ENCODE assay signal across 9 cellular contexts in the genomic region with DNA sequence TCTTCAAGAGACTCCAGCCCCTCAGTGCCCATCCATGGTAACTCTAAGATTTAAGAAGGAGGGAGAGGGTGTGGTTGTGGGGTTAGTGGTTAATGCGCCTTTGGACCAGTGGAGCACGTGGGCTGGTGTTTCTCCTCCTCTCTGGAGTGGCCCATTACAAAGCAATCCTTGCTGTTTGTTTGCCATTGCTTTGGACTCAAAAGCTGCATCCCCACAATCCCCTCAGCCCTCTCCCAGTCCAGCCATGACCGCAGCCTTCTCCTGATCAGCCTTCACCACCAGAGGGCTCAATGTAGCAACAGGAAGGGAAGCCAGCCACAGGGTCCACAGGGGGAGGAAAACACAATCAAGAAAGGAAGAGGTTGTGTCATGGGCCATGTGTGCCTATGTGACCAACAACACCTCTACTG. TPM values are rescaled to one million over a fixed set of nuclear protein-coding genes. Genes with fewer than 3 reads are reported as not detected.
DNase-seq lines count a peak whose midpoint lies in the region; ATAC-seq and TF ChIP-seq lines count a peak whose summit lies in the region.
"Had no signal": no experiment of that assay in that cellular context is flagged by ENCODE, and none has a peak within 500 bp of the region (broad histone marks: within the 10 kb centered on the region; RNA-seq: fewer than 3 reads in every experiment).

No MANE protein-coding gene starts in this region.

- peaks cover 15% of the 10 kb centered on the region for H3K36me3 Mint-ChIP-seq in endodermal cell (ENCODE audit: low read depth)

- no peak overlapping the region for H3K4me3 Mint-ChIP-seq in endodermal cell

- no peaks in the 10 kb centered on the region for H3K27me3 ChIP-seq in endodermal cell (ENCODE audit: control insufficient read depth, insufficient read depth, low read length, poor library complexity, severe bottlenecking)

- H3K27ac Mint-ChIP-seq in endodermal cell = no peak overlapping the region

- peak; percentile 83 for TF ChIP-seq CTCF in endodermal cell (conservative IDR thresholded peaks at IDR 0.05)

- H3K9me3 Mint-ChIP-seq in endodermal cell = peaks cover 23% of the 10 kb centered on the region

- H3K9ac ChIP-seq in endodermal cell (ENCODE audit: extremely low read depth, low read length, poor library complexity, severe bottlenecking) = no peak overlapping the region

- no peak overlapping the region for H3K27ac ChIP-seq in endodermal cell (ENCODE audit: low read depth, low read length)
- H3K27ac ChIP-seq: SK-N-MC had no signal

- WGBS in endodermal cell (ENCODE audit: insufficient coverage in 1 of 2, insufficient read length in 1 of 2), 2 experiments = 65% methylated on average over 3 of the region's 3 CpGs; no CpG with 5 or more reads in 1 of the 2 experiments

- peaks cover 1% of the 10 kb centered on the region for H3K4me1 Mint-ChIP-seq in endodermal cell

- no peak overlapping the region for H3K4me3 ChIP-seq in endodermal cell (ENCODE audit: low read length)
- H3K4me3 ChIP-seq: SK-N-MC had no signal

- H3K4me1 ChIP-seq in endodermal cell (ENCODE audit: control insufficient read depth, insufficient read depth, low read length) = no peaks in the 10 kb centered on the region

- no peak for ATAC-seq in HG02798 (IDR thresholded peaks at IDR 0.05; ENCODE audit: poor library complexity, unreplicated experiment)

- H3K27me3 Mint-ChIP-seq in endodermal cell (ENCODE audit: insufficient read depth) = no peaks in the 10 kb centered on the region

- DNase-seq in SHP77 (lab: John Stamatoyannopoulos, UW) (peak; percentile 30 to 58), SHP77 treated with DMSO at 0.1 percent for 48 hours (lab: John Stamatoyannopoulos, UW) (no peak), NCI-H1694 (lab: John Stamatoyannopoulos, UW) (peak; percentile 4), endodermal cell (peak; percentile 90), retina (peak; percentile 39), cortex of kidney (lab: John Stamatoyannopoulos, UW) (no peak)
- no peak for DNase-seq in activated effector memory CD4-positive, alpha-beta T cell treated with Interleukin-2 at 50 U/mL for 16 hours

- H3K36me3 ChIP-seq in endodermal cell (ENCODE audit: control insufficient read depth, insufficient read depth, low read length) = no peaks in the 10 kb centered on the region

- H3K9me3 ChIP-seq in endodermal cell (ENCODE audit: control insufficient read depth, low read length) = peaks cover 22% of the 10 kb centered on the region

RNA-seq across cellular contexts. Expression of a gene that starts 38.4 kb away (rescaled TPM):
- total RNA-seq in endodermal cell = 100 to 1,000 TPM in 1 of 2 donors, 10 to 100 TPM in 1; 66.0 to 105 TPM
- 22.2 TPM for polyA plus RNA-seq in endodermal cell (2013, experiment 1 of 2)
- 27.3 TPM for polyA plus RNA-seq in endodermal cell (2013, experiment 2 of 2)

Comparison
In these comparisons a context has a peak if more than half of its experiments do, and no peak if none do; other contexts are left out.
1. DNase-seq: peak in SHP77 (2 of 2), NCI-H1694 (single experiment), endodermal cell (single experiment) and retina (single experiment); none in SHP77 treated with DMSO at 0.1 percent for 48 hours (single experiment), activated effector memory CD4-positive, alpha-beta T cell treated with Interleukin-2 at 50 U/mL for 16 hours (single experiment) and cortex of kidney (single experiment).